ENCODE assay signal across 8 cellular contexts in the genomic region with DNA sequence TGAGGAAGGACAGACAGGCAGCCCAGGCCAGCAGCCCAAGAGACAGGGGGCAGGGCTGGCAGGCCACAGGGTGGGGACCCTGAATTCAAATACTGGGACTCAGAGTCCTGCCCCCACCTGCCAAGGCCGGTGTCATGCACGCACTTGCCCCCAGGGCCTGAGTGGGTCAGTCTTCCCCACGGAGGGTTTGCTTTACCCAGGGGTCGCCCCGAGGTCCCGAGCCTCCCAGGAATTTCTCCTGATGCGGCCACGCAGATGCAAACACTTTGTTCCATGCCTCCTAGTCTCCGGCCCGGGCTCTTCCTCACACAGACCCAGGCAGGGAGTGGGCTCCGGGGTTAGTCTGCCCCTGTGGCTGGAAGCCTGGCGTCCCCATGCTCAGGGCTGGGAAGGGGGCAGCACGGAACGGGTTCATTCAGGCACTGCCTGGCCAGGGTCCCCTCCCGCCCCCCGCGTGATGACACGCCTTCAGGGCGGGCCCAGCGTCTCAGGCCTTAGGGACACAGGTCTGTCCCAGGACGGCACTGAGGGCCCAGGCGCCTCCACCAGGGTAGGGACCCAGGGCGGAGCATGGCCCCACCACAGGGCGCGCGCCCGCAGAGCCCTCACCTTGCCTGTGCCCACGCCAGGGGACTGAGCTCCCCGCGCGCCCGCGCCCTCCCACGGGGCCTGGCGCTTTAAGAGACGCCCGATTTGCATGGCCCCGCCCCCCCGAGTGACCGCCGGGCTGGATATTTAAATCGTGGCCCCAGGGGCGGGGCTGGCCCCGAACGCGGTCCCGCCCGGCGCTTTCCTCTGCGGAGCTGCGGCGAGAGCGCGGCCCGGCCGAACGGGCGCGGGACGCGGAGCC. TPM values are rescaled to one million over a fixed set of nuclear protein-coding genes. Genes with fewer than 3 reads are reported as not detected.
DNase-seq lines count a peak whose midpoint lies in the region; ATAC-seq, FAIRE-seq and TF ChIP-seq lines count a peak whose summit lies in the region.

Gene SNED1, plus strand, starts transcription at position 763 of the 850 bp plus-strand sequence. CDS start 220 bp downstream, outside the sequence.

- H3K4me3 ChIP-seq in astrocyte (ENCODE audit: insufficient read depth, low read depth, low read length): peak within 1 kb of the TSS; percentile 59
- H3K4me3 ChIP-seq in psoas muscle: peak within 1 kb of the TSS; percentile 85
- peak within 1 kb of the TSS; percentile 83 for H3K4me3 ChIP-seq in aorta (ENCODE audit: low read length in 2 of 2)

- H2AFZ ChIP-seq in astrocyte (ENCODE audit: low read depth, low read length): peak within 1 kb of the TSS; percentile 97

- peak within 1 kb of the TSS; percentile 67 to 77 (median 77) for H3K4me3 Mint-ChIP-seq in T-cell
- peak within 1 kb of the TSS; percentile 9 for H3K4me3 Mint-ChIP-seq in astrocyte (ENCODE audit: unreplicated experiment)

- H3K79me2 ChIP-seq in astrocyte (ENCODE audit: insufficient read depth, low read length): no peaks in the 10 kb centered on the region

- H3K27me3 Mint-ChIP-seq in T-cell: peaks cover 14 to 37% of the 10 kb centered on the region in 2 donors
- H3K27me3 Mint-ChIP-seq in astrocyte (ENCODE audit: low read depth, unreplicated experiment): peaks cover 50% of the 10 kb centered on the region

- H3K27ac Mint-ChIP-seq in T-cell: peak within 1 kb of the TSS; percentile 70 to 86
- no peak within 1 kb of the TSS for H3K27ac Mint-ChIP-seq in astrocyte (ENCODE audit: unreplicated experiment)

- H3K27ac ChIP-seq in astrocyte (ENCODE audit: low read depth, low read length) (peak within 1 kb of the TSS; percentile 61), psoas muscle (peak within 1 kb of the TSS; percentile 98), aorta (ENCODE audit: low read depth in 1 of 2, low read length in 2 of 2) (peak within 1 kb of the TSS; percentile 29 to 64)

- H3K4me1 Mint-ChIP-seq in T-cell (peaks cover 8 to 26% (median 24%) of the 10 kb centered on the region in 3 donors), astrocyte (ENCODE audit: low read depth, unreplicated experiment) (no peaks in the 10 kb centered on the region)

- ATAC-seq in T-cell (replicated peaks in 1 of 4): peak; percentile 71 to 81 (median 76)
- peak; percentile 91 for ATAC-seq in left ventricle myocardium superior
- peak; percentile 81 to 86 (median 85) for ATAC-seq in psoas muscle
- peak; percentile 85 for ATAC-seq in aorta (ENCODE audit: low FRiP score)
- ATAC-seq in HG02885 (IDR thresholded peaks at IDR 0.05; ENCODE audit: poor library complexity, unreplicated experiment): no peak

- 3 to 11% (median 5%) methylated on average over 26 to 61 of the region's 61 CpGs for WGBS in psoas muscle, 3 donors
- 2% methylated on average over 42 to 61 of the region's 61 CpGs for WGBS in aorta, 2 donors

- H3K9me3 ChIP-seq in astrocyte (ENCODE audit: insufficient read depth, low read depth, low read length) (no peaks in the 10 kb centered on the region), psoas muscle (no peaks in the 10 kb centered on the region), aorta (ENCODE audit: control insufficient read depth, low read length) (no peaks in the 10 kb centered on the region)

- peak within 1 kb of the TSS; percentile 74 for H3K9ac ChIP-seq in astrocyte (ENCODE audit: low read length)

- H3K27me3 ChIP-seq in astrocyte (ENCODE audit: insufficient read depth, low read length) (no peaks in the 10 kb centered on the region), psoas muscle (ENCODE audit: insufficient read depth in 3 of 3, low read length in 2 of 3) (no peaks in the 10 kb centered on the region), aorta (ENCODE audit: control insufficient read depth in 1 of 2, insufficient read depth in 2 of 2, low read length in 1 of 2) (no peaks in the 10 kb centered on the region)

- DNase-seq in CD1c-positive myeloid dendritic cell (ENCODE audit: extremely low spot score) (peak; percentile 90), HT1080 (ENCODE audit: low read depth) (peak; percentile 78), T-cell (peak in 25 of 34 experiments; percentile 6 to 72 (median 43)), astrocyte (ENCODE audit: low read depth) (peak; percentile 48), left ventricle myocardium superior (peak; percentile 95), psoas muscle (peak; percentile 94 to 95), aorta (peak; percentile 95 to 96)

- peaks cover 0 to under 1% (median 0%) of the 10 kb centered on the region in 3 donors for H3K9me3 Mint-ChIP-seq in T-cell
- peaks cover 12% of the 10 kb centered on the region for H3K9me3 Mint-ChIP-seq in astrocyte (ENCODE audit: unreplicated experiment)

- H3K4me2 ChIP-seq in astrocyte (ENCODE audit: low read length): peak within 1 kb of the TSS; percentile 91

- POLR2A ChIA-PET in T-cell (lab: Charles Lee): no interaction called here

- no peak for TF ChIP-seq CTCF in astrocyte (IDR thresholded peaks at IDR 0.05; ENCODE audit: insufficient read depth, low read depth, low read length)
- no peak for TF ChIP-seq CTCF in psoas muscle (IDR thresholded peaks at IDR 0.05)

- intact Hi-C loops in left ventricle myocardium superior (cut with micrococcal nuclease): no loop called here
- intact Hi-C loops in psoas muscle (cut with DNase I): loop anchor here in 1 of 2 donors (10.0 kb wide), 1 partner anchor 413 kb away; the partner anchor contains the start of gene CAPN10
- intact Hi-C loops in aorta (cut with DNase I): loop anchor here in 1 of 2 donors (10.0 kb wide), 1 partner anchor 433 kb away; the partner anchor contains the start of genes DUSP28 and RNPEPL1

- H3K36me3 ChIP-seq in astrocyte (ENCODE audit: insufficient read depth, low read length) (no peaks in the 10 kb centered on the region), psoas muscle (ENCODE audit: insufficient read depth in 1 of 2, low read depth in 1 of 2) (peaks cover 0 to 11% of the 10 kb centered on the region in 2 donors), aorta (ENCODE audit: control insufficient read depth in 1 of 2, insufficient read depth in 2 of 2, low read length in 1 of 2) (peaks cover 0 to 3% of the 10 kb centered on the region in 2 donors)

- H3K4me1 ChIP-seq in astrocyte (ENCODE audit: insufficient read depth, low read length): peaks cover 8% of the 10 kb centered on the region
- H3K4me1 ChIP-seq in psoas muscle: peaks cover 48% of the 10 kb centered on the region
- peaks cover 0 to 6% of the 10 kb centered on the region in 2 donors for H3K4me1 ChIP-seq in aorta (ENCODE audit: control insufficient read depth in 1 of 2, insufficient read depth in 2 of 2, low read length in 2 of 2)

- H4K20me1 ChIP-seq in astrocyte (ENCODE audit: insufficient read depth, low read length): peaks cover 18% of the 10 kb centered on the region

- CTCF ChIA-PET in T-cell (lab: Charles Lee): no interaction called here

- H3K36me3 Mint-ChIP-seq in T-cell: no peaks in the 10 kb centered on the region
- no peaks in the 10 kb centered on the region for H3K36me3 Mint-ChIP-seq in astrocyte (ENCODE audit: low read depth, unreplicated experiment)

- FAIRE-seq in astrocyte (lab: Jason Lieb, UNC): no peak

RNA-seq across cellular contexts. Expression of gene SNED1, which starts in this region (rescaled TPM):
- total RNA-seq in HT1080 (2014; rRNA removed; shearing (Covaris generic)): 1.8 and 2.7 TPM in 2 replicates
- 2.6 and 4.8 TPM in 2 replicates for polyA plus RNA-seq in HT1080 (2015; cell fraction: cytosol; rRNA removed)
- 7.6 and 8.4 TPM in 2 replicates for polyA plus RNA-seq in HT1080 (2015; cell fraction: nucleus; rRNA removed)
- total RNA-seq in T-cell (10 to 100 TPM; 37.7 to 82.5 (median 69.4) TPM), astrocyte (0.23 and 0.48 TPM in 2 replicates), left ventricle myocardium superior (7.4 TPM), psoas muscle (10 to 100 TPM in 2 of 4 donors, 1 to 10 TPM in 2; 8.6 to 36.9 (median 11.1) TPM), aorta (100 to 1,000 TPM; 108 to 149 TPM)
- polyA plus RNA-seq in psoas muscle (1 to 10 TPM; 7.8 to 9.2 (median 9.2) TPM), aorta (10 to 100 TPM in 1 of 2 donors, 1 to 10 TPM in 1; 5.9 to 27.3 TPM)

Comparison
In these comparisons a context has a peak if more than half of its experiments do, and no peak if none do; other contexts are left out.
1. Peak in DNase-seq, H3K4me3 ChIP-seq, H3K27ac ChIP-seq, H3K9ac ChIP-seq and H3K4me2 ChIP-seq in astrocyte; RNA of the gene not detected or under 1 TPM.
2. DNase-seq: peak in every context shown above with its lines; median percentile 96 in aorta; 95 in left ventricle myocardium superior; 94 in psoas muscle; 90 in CD1c-positive myeloid dendritic cell; 78 in HT1080; 48 in astrocyte; 43 in T-cell.
3. H3K27ac ChIP-seq: peak in every context shown above with its lines; median percentile 98 in psoas muscle; 61 in astrocyte; 46 in aorta.